ENCODE assay signal across 8 cellular contexts in genomic region chr19:57850553-57851017, GRCh38. TPM values are rescaled to one million over a fixed set of nuclear protein-coding genes. Genes with fewer than 3 reads are reported as not detected.
DNase-seq lines count a peak whose midpoint lies in the region; ATAC-seq and TF ChIP-seq lines count a peak whose summit lies in the region.

No MANE protein-coding gene starts in this region.

- peaks cover 87% of the 10 kb centered on the region for H3K36me3 Mint-ChIP-seq in Caco-2 (ENCODE audit: insufficient read depth, unreplicated experiment)
- peaks cover 37 to 61% of the 10 kb centered on the region in 2 donors for H3K36me3 Mint-ChIP-seq in activated naive CD4-positive, alpha-beta T cell treated with anti-CD3 and anti-CD28 coated beads, Interleukin-2, amount 50 U/mL, for 72 hours

- TF ChIP-seq CTCF in Caco-2 (IDR thresholded peaks at IDR 0.05; ENCODE audit: insufficient read depth in 1 of 2, low read depth in 1 of 2, low read length in 1 of 2, severe bottlenecking in 1 of 2, unreplicated experiment in 1 of 2) (no peak), smooth muscle cell (IDR thresholded peaks at IDR 0.05; ENCODE audit: borderline replicate concordance, insufficient read depth, poor library complexity, severe bottlenecking) (no peak)

- peak overlapping the region; percentile 97 for H3K4me2 ChIP-seq in smooth muscle cell

- H3K4me1 ChIP-seq in Caco-2 (peaks cover 12% of the 10 kb centered on the region), iPS-20b (ENCODE audit: insufficient read depth, low read length) (peaks cover 6% of the 10 kb centered on the region), smooth muscle cell (ENCODE audit: low read depth) (peaks cover 8% of the 10 kb centered on the region)

- H3K27me3 ChIP-seq in Caco-2 (replicated peaks; ENCODE audit: control insufficient read depth, insufficient read depth, low read length), result no peaks in the 10 kb centered on the region
- H3K27me3 ChIP-seq in iPS-20b (ENCODE audit: insufficient read depth, low read length), result no peaks in the 10 kb centered on the region
- H3K27me3 ChIP-seq in smooth muscle cell (ENCODE audit: low read depth), result no peaks in the 10 kb centered on the region

- BruUV-seq in Caco-2 (replicated peaks; lab: Mats Ljungman, UMichigan), result no TSS peak

- H3K4me3 Mint-ChIP-seq in Caco-2 (ENCODE audit: unreplicated experiment), result peak overlapping the region; percentile 99

- H3K79me2 ChIP-seq in smooth muscle cell (ENCODE audit: low read depth), result peaks cover 68% of the 10 kb centered on the region

- peaks cover 17% of the 10 kb centered on the region for H3K4me1 Mint-ChIP-seq in Caco-2 (ENCODE audit: low read depth, unreplicated experiment)

- peak overlapping the region; percentile 99 for H3K27ac Mint-ChIP-seq in Caco-2 (ENCODE audit: unreplicated experiment)
- peak overlapping the region; percentile 95 to 98 for H3K27ac Mint-ChIP-seq in activated naive CD4-positive, alpha-beta T cell treated with anti-CD3 and anti-CD28 coated beads, Interleukin-2, amount 50 U/mL, for 72 hours

- 5% methylated on average over 11 of the region's 11 CpGs for WGBS in smooth muscle cell (ENCODE audit: low lambda C conversion rate)

- H3K9me3 ChIP-seq in Caco-2 (no peaks in the 10 kb centered on the region), KOPT-K1 (ENCODE audit: insufficient read depth, low read length, poor library complexity, severe bottlenecking) (no peaks in the 10 kb centered on the region), iPS-20b (ENCODE audit: insufficient read depth, low read depth, low read length) (no peaks in the 10 kb centered on the region), smooth muscle cell (replicated peaks; ENCODE audit: low read depth) (no peaks in the 10 kb centered on the region)

- peak overlapping the region; percentile 92 for H3K9ac ChIP-seq in iPS-20b (ENCODE audit: low read depth, low read length)
- peak overlapping the region; percentile 82 for H3K9ac ChIP-seq in smooth muscle cell (ENCODE audit: low read depth)

- no peaks in the 10 kb centered on the region for H3K27me3 Mint-ChIP-seq in Caco-2 (ENCODE audit: insufficient read depth, unreplicated experiment)

- H3K4me3 ChIP-seq in Caco-2 (ENCODE audit: low read depth, low read length) (peak overlapping the region; percentile 44), iPS-20b (ENCODE audit: low read length) (peak overlapping the region; percentile 90), smooth muscle cell (peak overlapping the region; percentile 81)

- H3K36me3 ChIP-seq in Caco-2 (ENCODE audit: control insufficient read depth, insufficient read depth, low read length), result peaks cover 5% of the 10 kb centered on the region
- peaks cover 49% of the 10 kb centered on the region for H3K36me3 ChIP-seq in KOPT-K1 (ENCODE audit: insufficient read depth, low read length)
- H3K36me3 ChIP-seq in iPS-20b (ENCODE audit: insufficient read depth, low read depth, low read length), result peaks cover 42% of the 10 kb centered on the region
- H3K36me3 ChIP-seq in smooth muscle cell (ENCODE audit: low read depth), result no peaks in the 10 kb centered on the region

- no peak for ATAC-seq in activated naive CD4-positive, alpha-beta T cell treated with anti-CD3 and anti-CD28 coated beads, Interleukin-2, amount 50 U/mL, for 72 hours
- ATAC-seq in GM19452 (IDR thresholded peaks at IDR 0.05; ENCODE audit: unreplicated experiment), result no peak

- H3K9me3 Mint-ChIP-seq in Caco-2 (ENCODE audit: unreplicated experiment), result no peaks in the 10 kb centered on the region
- H3K9me3 Mint-ChIP-seq in activated naive CD4-positive, alpha-beta T cell treated with anti-CD3 and anti-CD28 coated beads, Interleukin-2, amount 50 U/mL, for 72 hours, result peaks cover 5 to 15% of the 10 kb centered on the region in 2 donors

- POLR2A ChIA-PET in Caco-2 (lab: Charles Lee), result interaction anchor here (0.6 to 1.7 kb wide), 4 partner anchors 10 to 1719 kb away, joined by 6 to 8 read pairs (median 6); partner anchors contain the start of gene ZNF552

- peaks cover 11% of the 10 kb centered on the region for H3F3A ChIP-seq in smooth muscle cell (ENCODE audit: low read depth)

- H2AFZ ChIP-seq in smooth muscle cell (ENCODE audit: low read depth), result no peak overlapping the region

- DNase-seq in Caco-2, result peak; percentile 59 to 73
- DNase-seq in activated naive CD4-positive, alpha-beta T cell treated with anti-CD3 and anti-CD28 coated beads, Interleukin-2, amount 50 U/mL, for 72 hours (ENCODE audit: low spot score in 2 of 2), result no peak
- DNase-seq in smooth muscle cell (lab: John Stamatoyannopoulos, UW; ENCODE audit: unreplicated experiment), result no peak
- DNase-seq in stimulated activated naive CD4-positive, alpha-beta T cell (lab: John Stamatoyannopoulos, UW), result no peak
- DNase-seq in posterior vena cava (ENCODE audit: low spot score), result no peak

- H3K27ac ChIP-seq in KOPT-K1 (ENCODE audit: low read depth, low read length, poor library complexity, severe bottlenecking) (peak overlapping the region; percentile 57), iPS-20b (ENCODE audit: low read length) (peak overlapping the region; percentile 86), smooth muscle cell (ENCODE audit: low read depth) (peak overlapping the region; percentile 73)

- CTCF ChIA-PET in Caco-2 (lab: Charles Lee), result no interaction called here

- intact Hi-C loops in Caco-2 (cut with micrococcal nuclease; ENCODE audit: unreplicated experiment), result no loop called here
- intact Hi-C loops in posterior vena cava (cut with DNase I), result no loop called here

- H4K20me1 ChIP-seq in smooth muscle cell (ENCODE audit: low read depth), result peaks cover 71% of the 10 kb centered on the region

RNA-seq across cellular contexts. Expression of gene ZNF587, which starts 0.9 kb away (rescaled TPM):
- total RNA-seq in Caco-2 (2022), result 70.5 and 78.0 TPM in 2 replicates
- total RNA-seq in activated naive CD4-positive, alpha-beta T cell treated with anti-CD3 and anti-CD28 coated beads, Interleukin-2, amount 50 U/mL, for 72 hours, result 10 to 100 TPM; 28.7 to 36.6 TPM
- total RNA-seq in smooth muscle cell, result 13.9 and 22.8 TPM in 2 replicates
- 3.9 and 8.5 TPM in 2 replicates for polyA plus RNA-seq in smooth muscle cell
- total RNA-seq in posterior vena cava, result 10 to 100 TPM; 18.3 to 22.2 TPM

RNA-seq across cellular contexts. Expression of gene ZNF587B, which starts 20.5 kb away (rescaled TPM):
- 32.5 and 35.4 TPM in 2 replicates for total RNA-seq in Caco-2 (2022)
- total RNA-seq in activated naive CD4-positive, alpha-beta T cell treated with anti-CD3 and anti-CD28 coated beads, Interleukin-2, amount 50 U/mL, for 72 hours, result 10 to 100 TPM in 1 of 2 donors, 1 to 10 TPM in 1; 9.2 to 20.9 TPM
- total RNA-seq in smooth muscle cell, result 6.7 and 8.0 TPM in 2 replicates
- polyA plus RNA-seq in smooth muscle cell, result 1.2 and 4.3 TPM in 2 replicates
- 10 to 100 TPM; 11.8 to 13.0 TPM for total RNA-seq in posterior vena cava

RNA-seq across cellular contexts. Expression of gene ZNF552, which starts 35.9 kb away (rescaled TPM):
- total RNA-seq in Caco-2 (2022), result 38.6 and 48.2 TPM in 2 replicates
- 1 to 10 TPM; 6.2 to 7.1 TPM for total RNA-seq in activated naive CD4-positive, alpha-beta T cell treated with anti-CD3 and anti-CD28 coated beads, Interleukin-2, amount 50 U/mL, for 72 hours
- 2.8 and 6.7 TPM in 2 replicates for total RNA-seq in smooth muscle cell
- polyA plus RNA-seq in smooth muscle cell, result 1.9 and 6.4 TPM in 2 replicates
- 1 to 10 TPM; 6.0 to 7.9 TPM for total RNA-seq in posterior vena cava

RNA-seq across cellular contexts. Expression of gene ZNF814, which starts 38.3 kb away (rescaled TPM):
- total RNA-seq in Caco-2 (2022) (8.3 and 9.4 TPM in 2 replicates), smooth muscle cell (9.6 and 16.7 TPM in 2 replicates), posterior vena cava (10 to 100 TPM; 10.7 to 13.3 TPM)
- total RNA-seq in activated naive CD4-positive, alpha-beta T cell treated with anti-CD3 and anti-CD28 coated beads, Interleukin-2, amount 50 U/mL, for 72 hours, result 10 to 100 TPM; 12.1 to 18.1 TPM
- polyA plus RNA-seq in smooth muscle cell, result 9.7 and 13.5 TPM in 2 replicates

Comparison
In these comparisons a context has a peak if more than half of its experiments do, and no peak if none do; other contexts are left out.
1. DNase-seq: peak in Caco-2 (2 of 2); none in activated naive CD4-positive, alpha-beta T cell treated with anti-CD3 and anti-CD28 coated beads, Interleukin-2, amount 50 U/mL, for 72 hours (0 of 2), smooth muscle cell (single experiment), stimulated activated naive CD4-positive, alpha-beta T cell (0 of 6) and posterior vena cava (single experiment).
2. Peak in every context shown above with its lines, with median percentiles within 50 percentile points of each other: H3K4me3 ChIP-seq and H3K27ac ChIP-seq.